In the genomic region with DNA sequence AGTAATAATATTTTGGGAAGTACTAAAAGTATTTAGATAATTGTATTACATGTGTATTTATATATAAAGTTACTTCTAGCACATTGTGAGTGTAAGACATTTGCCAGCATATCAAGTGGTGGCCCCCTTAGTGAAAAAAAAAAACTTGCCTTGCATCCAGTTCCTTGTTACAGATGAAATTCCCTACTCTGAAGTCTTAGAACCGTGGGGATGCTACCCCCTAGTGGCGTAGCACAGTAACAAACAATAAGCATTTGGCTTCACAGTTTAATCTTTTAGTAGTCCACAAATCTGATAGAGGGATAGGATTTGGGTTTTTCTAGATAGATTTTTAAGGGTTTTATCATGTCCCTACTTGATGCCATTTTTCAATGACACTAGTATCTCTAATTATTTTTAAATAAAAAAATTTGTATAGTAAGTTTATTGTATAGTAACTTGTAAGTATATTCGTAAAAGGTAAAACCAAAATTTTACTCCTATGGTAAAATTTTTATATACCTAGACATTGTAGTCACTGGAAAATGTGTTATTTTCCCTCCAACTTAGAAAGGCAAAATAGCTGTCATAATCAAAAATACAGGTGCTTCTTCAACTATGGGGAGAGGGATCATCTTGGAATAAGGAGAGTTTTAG, we compare ENCODE assay signal across 8 cellular contexts.
DNase-seq lines count a peak whose midpoint lies in the region; ATAC-seq and TF ChIP-seq lines count a peak whose summit lies in the region.

No MANE protein-coding gene starts in this region.

- DNase-seq in AG09319 (ENCODE audit: extremely low read depth, low read depth) (peak; percentile 73), NCI-H774 (lab: John Stamatoyannopoulos, UW) (peak; percentile 68), ecto neural progenitor cell (ENCODE audit: low spot score) (peak; percentile 66), memory B cell (ENCODE audit: low spot score in 2 of 2) (peak; percentile 55 to 65)
- DNase-seq in activated CD4-positive, alpha-beta T cell treated with anti-CD3 and anti-CD28 coated beads, Interleukin-2, amount 50 U/mL, for 1 hour, result peak; percentile 56
- DNase-seq in stimulated activated CD8-positive, alpha-beta memory T cell treated with anti-CD3 and anti-CD28 coated beads, Interleukin-4, amount 100 ng/mL, for 4 hours (ENCODE audit: low read depth in 2 of 2, low spot score in 1 of 2), result peak; percentile 32 to 40

- ATAC-seq in GM18870 (IDR thresholded peaks at IDR 0.05; ENCODE audit: unreplicated experiment) (peak; percentile 87), HG03571 (IDR thresholded peaks at IDR 0.05; ENCODE audit: unreplicated experiment) (peak; percentile 69), memory B cell (ENCODE audit: low read depth) (peak; percentile 79)

- no peak overlapping the region for H3K27ac Mint-ChIP-seq in memory B cell

- no peaks in the 10 kb centered on the region for H3K9me3 Mint-ChIP-seq in memory B cell

- peaks cover 7% of the 10 kb centered on the region for H3K36me3 Mint-ChIP-seq in memory B cell

- H3K4me1 Mint-ChIP-seq in memory B cell, result no peaks in the 10 kb centered on the region

- no peak overlapping the region for H3K4me3 Mint-ChIP-seq in memory B cell

- no peaks in the 10 kb centered on the region for H3K27me3 Mint-ChIP-seq in memory B cell

- TF ChIP-seq CTCF in AG09319 (IDR thresholded peaks at IDR 0.05; ENCODE audit: low read depth, low read length), result peak; percentile 80

Comparison
In these comparisons a context has a peak if more than half of its experiments do, and no peak if none do; other contexts are left out.
1. Peak in every context shown above with its lines: DNase-seq and ATAC-seq.